Comparison of ENCODE assay signal across 10 cellular contexts in genomic region chr2:233832869-233833812, GRCh38. TPM values are rescaled to one million over a fixed set of nuclear protein-coding genes. Genes with fewer than 3 reads are reported as not detected.
A peak's percentile ranks its signal among the peaks of the same experiment; 100 is the strongest.
DNase-seq lines count a peak whose midpoint lies in the region; ATAC-seq and TF ChIP-seq lines count a peak whose summit lies in the region.
"Had no signal": no experiment of that assay in that cellular context is flagged by ENCODE, and none has a peak within 500 bp of the region (broad histone marks: within the 10 kb centered on the region; RNA-seq: fewer than 3 reads in every experiment).

No MANE protein-coding gene starts in this region.

- ATAC-seq in gastroesophageal sphincter (no peak), GM19397 (IDR thresholded peaks at IDR 0.05; ENCODE audit: unreplicated experiment) (no peak)

- H3K4me1 Mint-ChIP-seq in chondrocyte (ENCODE audit: low read depth) (peaks cover 11% of the 10 kb centered on the region), neural progenitor cell (peaks cover 15% of the 10 kb centered on the region)

- WGBS in gastroesophageal sphincter (ENCODE audit: low coverage in 1 of 2), 2 donors: 37 to 39% methylated on average over 3 to 10 of the region's 19 CpGs

- H3K9ac ChIP-seq in neural progenitor cell: no peak overlapping the region

- H3K9me3 ChIP-seq in neural progenitor cell (ENCODE audit: low read depth): no peaks in the 10 kb centered on the region
- H3K9me3 ChIP-seq in gastroesophageal sphincter: no peaks in the 10 kb centered on the region
- H3K9me3 ChIP-seq: pancreas had no signal

- DNase-seq in NCI-H1417 (lab: John Stamatoyannopoulos, UW): peak; percentile 25 to 52 (median 45)
- no peak for DNase-seq in NCI-H1417 treated with DMSO at 0.1 percent for 48 hours (lab: John Stamatoyannopoulos, UW)
- DNase-seq in NCI-H2227 treated with DMSO at 0.1 percent for 48 hours (lab: John Stamatoyannopoulos, UW): peak; percentile 28
- DNase-seq in chondrocyte (ENCODE audit: low spot score): peak; percentile 64
- DNase-seq in neural progenitor cell (ENCODE audit: low spot score): peak; percentile 85
- DNase-seq in activated CD4-positive, alpha-beta T cell treated with anti-CD3 and anti-CD28 coated beads for 4 hours: no peak

- H3K27ac Mint-ChIP-seq in chondrocyte (ENCODE audit: unreplicated experiment) (no peak overlapping the region), neural progenitor cell (no peak overlapping the region)
- H3K27ac Mint-ChIP-seq: B cell had no signal

- H3K4me2 ChIP-seq in neural progenitor cell: no peak overlapping the region

- no peak overlapping the region for H2AFZ ChIP-seq in neural progenitor cell (replicated peaks)

- H3K27ac ChIP-seq in neural progenitor cell (peak overlapping the region; percentile 53), gastroesophageal sphincter (no peak overlapping the region)
- H3K27ac ChIP-seq: pancreas had no signal

- H3K27me3 ChIP-seq in neural progenitor cell: no peaks in the 10 kb centered on the region
- H3K27me3 ChIP-seq in gastroesophageal sphincter: no peaks in the 10 kb centered on the region
- H3K27me3 ChIP-seq: pancreas had no signal

- H4K20me1 ChIP-seq in neural progenitor cell (ENCODE audit: low read depth): peaks cover 42% of the 10 kb centered on the region

- H3K4me1 ChIP-seq in neural progenitor cell: peaks cover 10% of the 10 kb centered on the region
- peaks cover 0 to 9% (median 0%) of the 10 kb centered on the region in 3 donors for H3K4me1 ChIP-seq in gastroesophageal sphincter
- H3K4me1 ChIP-seq: pancreas had no signal

- TF ChIP-seq CTCF in chondrocyte (IDR thresholded peaks at IDR 0.05): peak; percentile 79
- TF ChIP-seq CTCF in neural progenitor cell (IDR thresholded peaks at IDR 0.05): peak; percentile 64
- no peak for TF ChIP-seq CTCF in gastroesophageal sphincter (IDR thresholded peaks at IDR 0.05)

- TF ChIP-seq POLR2A in gastroesophageal sphincter (IDR thresholded peaks at IDR 0.05): no peak

- peaks cover 23% of the 10 kb centered on the region for H3F3A ChIP-seq in neural progenitor cell (ENCODE audit: low read depth)

- H3K79me2 ChIP-seq in neural progenitor cell (ENCODE audit: low read depth): peaks cover 33% of the 10 kb centered on the region

- H3K4me3 Mint-ChIP-seq in chondrocyte (ENCODE audit: unreplicated experiment): no peak overlapping the region
- H3K4me3 Mint-ChIP-seq in neural progenitor cell: no peak overlapping the region
- H3K4me3 Mint-ChIP-seq: B cell had no signal

- H3K36me3 ChIP-seq in neural progenitor cell: peaks cover 11% of the 10 kb centered on the region
- H3K36me3 ChIP-seq in gastroesophageal sphincter: no peaks in the 10 kb centered on the region
- H3K36me3 ChIP-seq: pancreas had no signal

- H3K4me3 ChIP-seq in neural progenitor cell: no peak overlapping the region
- no peak overlapping the region for H3K4me3 ChIP-seq in gastroesophageal sphincter
- H3K4me3 ChIP-seq: pancreas had no signal

- H3K27me3 Mint-ChIP-seq in chondrocyte (ENCODE audit: low read depth): no peaks in the 10 kb centered on the region
- H3K27me3 Mint-ChIP-seq in neural progenitor cell (ENCODE audit: insufficient read depth, low read depth): peaks cover 2% of the 10 kb centered on the region
- H3K27me3 Mint-ChIP-seq: B cell had no signal

- no peak for TF ChIP-seq EP300 in gastroesophageal sphincter (IDR thresholded peaks at IDR 0.05)

- H3K9me3 Mint-ChIP-seq in chondrocyte (ENCODE audit: low read depth): no peaks in the 10 kb centered on the region
- no peaks in the 10 kb centered on the region for H3K9me3 Mint-ChIP-seq in neural progenitor cell

- H3K36me3 Mint-ChIP-seq in chondrocyte (ENCODE audit: low read depth) (peaks cover 1% of the 10 kb centered on the region), neural progenitor cell (peaks cover 30% of the 10 kb centered on the region)

RNA-seq across cellular contexts. Expression of gene HJURP, which starts 21.2 kb away (rescaled TPM):
- total RNA-seq in chondrocyte (6.9 to 9.2 TPM (median 8.2 TPM) in 3 replicates), neural progenitor cell (ENCODE audit: low replicate concordance) (101 and 109 TPM in 2 replicates), gastroesophageal sphincter (1 to 10 TPM in 2 of 4 donors, under 1 TPM in 1, not detected in 1; 0.15 to 3.1 (median 2.5) TPM)

RNA-seq across cellular contexts. Expression of gene MROH2A, which starts 55.0 kb away (rescaled TPM):
- total RNA-seq in chondrocyte: not detected in 3 replicates
- not detected in 2 replicates for total RNA-seq in neural progenitor cell (ENCODE audit: low replicate concordance)
- total RNA-seq in gastroesophageal sphincter: not detected
- total RNA-seq: B cell, pancreas had no signal

Comparison
In these comparisons a context has a peak if more than half of its experiments do, and no peak if none do; other contexts are left out.
1. DNase-seq: peak in NCI-H1417 (3 of 3), NCI-H2227 treated with DMSO at 0.1 percent for 48 hours (single experiment), chondrocyte (single experiment) and neural progenitor cell (single experiment); none in NCI-H1417 treated with DMSO at 0.1 percent for 48 hours (single experiment) and activated CD4-positive, alpha-beta T cell treated with anti-CD3 and anti-CD28 coated beads for 4 hours (0 of 2).
2. CTCF ChIP-seq: peak in chondrocyte (single experiment) and neural progenitor cell (single experiment); none in gastroesophageal sphincter (0 of 4).
3. RNA of gene HJURP, which starts 21.2 kb away (total RNA-seq): 101 to 109 TPM in neural progenitor cell; 6.9 to 9.2 TPM in chondrocyte and 0.15 to 3.1 TPM in gastroesophageal sphincter; every median in the first group is over 10 times any median in the second.